In genomic region chr14:31934767-31935266, GRCh38 we compare ENCODE assay signal across 8 cellular contexts.
DNase-seq lines count a peak whose midpoint lies in the region; ATAC-seq and TF ChIP-seq lines count a peak whose summit lies in the region.

No MANE protein-coding gene starts in this region.

- no peaks in the 10 kb centered on the region for H3K9me3 Mint-ChIP-seq in H9

- H3K4me2 ChIP-seq in H9 (ENCODE audit: insufficient read depth, insufficient read length, low read length) (peak overlapping the region; percentile 29), mesendoderm (ENCODE audit: low read length) (no peak overlapping the region)

- H3K27me3 ChIP-seq in H9 (ENCODE audit: insufficient read depth, low read length) (peaks cover 5% of the 10 kb centered on the region; the same call in 1 of the 2 replicates), dorsolateral prefrontal cortex (no peaks in the 10 kb centered on the region), mesendoderm (ENCODE audit: insufficient read depth, low read length, poor library complexity) (no peaks in the 10 kb centered on the region)

- H2BK15ac ChIP-seq in H9 (ENCODE audit: low read depth, low read length) = no peak overlapping the region
- no peak overlapping the region for H2BK15ac ChIP-seq in mesendoderm (replicated peaks; ENCODE audit: low read depth)

- H2BK20ac ChIP-seq in H9 (ENCODE audit: low read depth, low read length, poor library complexity, severe bottlenecking) = no peak overlapping the region

- WGBS in H9 (ENCODE audit: extremely low coverage, insufficient read length, low lambda C conversion rate) = no CpG with 5 or more reads among the region's 4 CpGs
- WGBS in mesendoderm (ENCODE audit: extremely low coverage, insufficient coverage, low lambda C conversion rate) = no CpG with 5 or more reads among the region's 4 CpGs

- H3K9ac ChIP-seq in H9 (ENCODE audit: extremely low read depth, insufficient read length, low read length) (no peak overlapping the region), mesendoderm (ENCODE audit: low read length) (no peak overlapping the region)

- H2BK120ac ChIP-seq in H9 (ENCODE audit: low read depth, low read length, poor library complexity, severe bottlenecking) (no peak overlapping the region), mesendoderm (ENCODE audit: low read depth, low read length) (no peak overlapping the region)

- H3K4me3 Mint-ChIP-seq in H9 = peak overlapping the region in 1 of 2 experiments; percentile 35; a peak in 2 of 5 replicates

- no peak overlapping the region for H2BK12ac ChIP-seq in H9 (ENCODE audit: insufficient read length, low read depth, low read length)

- H3K23me2 ChIP-seq in H9 (ENCODE audit: insufficient read length, low read depth, low read length, poor library complexity, severe bottlenecking) = no peaks in the 10 kb centered on the region

- H3K14ac ChIP-seq in H9 (ENCODE audit: insufficient read depth, low read length) = no peak overlapping the region

- H3K4ac ChIP-seq in H9 (ENCODE audit: low read depth, low read length) (no peak overlapping the region), mesendoderm (ENCODE audit: low read depth, low read length) (no peak overlapping the region)

- H3K4me1 ChIP-seq in H9 (ENCODE audit: insufficient read depth, low read length) = peaks cover 10% of the 10 kb centered on the region
- peaks cover 3% of the 10 kb centered on the region for H3K4me1 ChIP-seq in mesendoderm (ENCODE audit: control insufficient read depth, low read depth, low read length)

- H3K56ac ChIP-seq in H9 (ENCODE audit: insufficient read length, low read depth, low read length) (no peak overlapping the region), mesendoderm (ENCODE audit: low read length) (no peak overlapping the region)

- no peak overlapping the region for H2BK5ac ChIP-seq in H9 (ENCODE audit: insufficient read length, low read length)
- no peak overlapping the region for H2BK5ac ChIP-seq in mesendoderm (ENCODE audit: low read length)

- TF ChIP-seq CTCF in 22Rv1 (IDR thresholded peaks at IDR 0.05) (peak; percentile 29), H9 (conservative IDR thresholded peaks at IDR 0.05) (peak; percentile 47; the same call in 2 of the 3 replicates), dorsolateral prefrontal cortex (IDR thresholded peaks at IDR 0.05 in 54 of 56, conservative IDR thresholded peaks at IDR 0.05 in 2 of 56; ENCODE audit: low read depth in 1 of 56, partially characterized antibody in 56 of 56) (peak in 53 of 56 donors; percentile 16 to 70 (median 43))

- H3K23ac ChIP-seq in H9 (ENCODE audit: insufficient read length, low read depth, low read length) (no peak overlapping the region), mesendoderm (ENCODE audit: low read length) (no peak overlapping the region)

- no peaks in the 10 kb centered on the region; a peak in 1 of 7 replicates for H3K36me3 Mint-ChIP-seq in H9 (ENCODE audit: insufficient read depth in 1 of 3, low read depth in 3 of 3)

- peaks cover 35 to 38% of the 10 kb centered on the region in 2 experiments for H3K4me1 Mint-ChIP-seq in H9

- no peak overlapping the region for H3T11ph ChIP-seq in H9 (ENCODE audit: low read length)

- ATAC-seq in GM21529 (IDR thresholded peaks at IDR 0.05; ENCODE audit: unreplicated experiment) (no peak), HG03378 (IDR thresholded peaks at IDR 0.05; ENCODE audit: unreplicated experiment) (no peak)

- peak overlapping the region in 2 of 3 experiments; percentile 53 to 74; a peak in 2 of 7 replicates for H3K27ac Mint-ChIP-seq in H9

- intact Hi-C loops in dorsolateral prefrontal cortex (cut with DNase I) = loop anchor here (5.0 to 10.0 kb wide), 3 partner anchors 140 to 430 kb away; partner anchors contain the start of gene ARHGAP5 (in 1 of the 2)

- H4K91ac ChIP-seq in H9 (ENCODE audit: insufficient read length, low read depth, low read length) = no peak overlapping the region

- H3K36me3 ChIP-seq in mesendoderm (ENCODE audit: control insufficient read depth, insufficient read depth, low read length) = no peaks in the 10 kb centered on the region

- H3K18ac ChIP-seq in H9 (ENCODE audit: insufficient read length, low read depth, low read length) = no peak overlapping the region
- H3K18ac ChIP-seq in mesendoderm (ENCODE audit: low read length) = peak overlapping the region; percentile 60

- H2AFZ ChIP-seq in H9 (ENCODE audit: low read length) = no peak overlapping the region

- no peaks in the 10 kb centered on the region for H3K9me3 ChIP-seq in H9 (ENCODE audit: control insufficient read depth, low read depth, low read length)

- H2AK5ac ChIP-seq in H9 (ENCODE audit: insufficient read length, low read length) = no peak overlapping the region
- H2AK5ac ChIP-seq in mesendoderm (ENCODE audit: low read length) = no peak overlapping the region

- H3K27ac ChIP-seq in 22Rv1 (no peak overlapping the region), H9 (ENCODE audit: insufficient read length, low read depth, low read length) (peak overlapping the region; percentile 49), dorsolateral prefrontal cortex (no peak overlapping the region), mesendoderm (ENCODE audit: low read depth, low read length) (no peak overlapping the region)

- peak; percentile 85 for DNase-seq in H9
- peak; percentile 91 for DNase-seq in NCI-H69 (lab: John Stamatoyannopoulos, UW)
- DNase-seq in dorsolateral prefrontal cortex = no peak
- DNase-seq in mesendoderm = peak; percentile 89
- no peak for DNase-seq in 8988T

- H4K8ac ChIP-seq in H9 (replicated peaks; ENCODE audit: insufficient read length, low read depth, low read length) (no peak overlapping the region), mesendoderm (ENCODE audit: low read depth, low read length) (no peak overlapping the region)

- H4K5ac ChIP-seq in H9 (ENCODE audit: insufficient read length, low read depth, low read length) (no peak overlapping the region), mesendoderm (ENCODE audit: low read length) (no peak overlapping the region)

- no peaks in the 10 kb centered on the region for H3K79me2 ChIP-seq in H9 (ENCODE audit: insufficient read depth, low read length)
- no peaks in the 10 kb centered on the region for H3K79me2 ChIP-seq in mesendoderm (ENCODE audit: control insufficient read depth, insufficient read depth, low read length)

- H3K4me3 ChIP-seq in dorsolateral prefrontal cortex = no peak overlapping the region
- H3K4me3 ChIP-seq in mesendoderm (ENCODE audit: low read length) = no peak overlapping the region

- no peaks in the 10 kb centered on the region for H4K20me1 ChIP-seq in H9 (ENCODE audit: control insufficient read depth, insufficient read depth, insufficient read length)

- no peaks in the 10 kb centered on the region for H3K79me1 ChIP-seq in H9 (ENCODE audit: insufficient read depth, low read depth, low read length, poor library complexity, severe bottlenecking)
- H3K79me1 ChIP-seq in mesendoderm (ENCODE audit: low read length) = no peaks in the 10 kb centered on the region

- no peaks in the 10 kb centered on the region; the same call in 1 of the 2 replicates for H3K27me3 Mint-ChIP-seq in H9 (ENCODE audit: low read depth)

Comparison
In these comparisons a context has a peak if more than half of its experiments do, and no peak if none do; other contexts are left out.
1. DNase-seq: peak in H9 (single experiment), NCI-H69 (single experiment) and mesendoderm (single experiment); none in dorsolateral prefrontal cortex (0 of 10) and 8988T (single experiment).
2. Peak in every context shown above with its lines, with median percentiles within 50 percentile points of each other: CTCF ChIP-seq.